Comparison of ENCODE assay signal across 8 cellular contexts in genomic region chr9:27033815-27034403, GRCh38. TPM values are rescaled to one million over a fixed set of nuclear protein-coding genes. Genes with fewer than 3 reads are reported as not detected.
A peak's percentile ranks its signal among the peaks of the same experiment; 100 is the strongest.
DNase-seq lines count a peak whose midpoint lies in the region; ATAC-seq and TF ChIP-seq lines count a peak whose summit lies in the region.

No MANE protein-coding gene starts in this region.

- H3K9me3 Mint-ChIP-seq in activated CD8-positive, alpha-beta T cell treated with anti-CD3 and anti-CD28 coated beads, Interleukin-2, amount 10 ng/mL, durations not matched to agents 7 days and 5 days (ENCODE audit: insufficient read depth): no peaks in the 10 kb centered on the region
- H3K9me3 Mint-ChIP-seq in nephron (no peaks in the 10 kb centered on the region), type B pancreatic cell (no peaks in the 10 kb centered on the region)

- H3K4me1 Mint-ChIP-seq in activated CD8-positive, alpha-beta T cell treated with anti-CD3 and anti-CD28 coated beads, Interleukin-2, amount 10 ng/mL, durations not matched to agents 7 days and 5 days (ENCODE audit: low read depth): no peaks in the 10 kb centered on the region
- no peaks in the 10 kb centered on the region for H3K4me1 Mint-ChIP-seq in nephron
- H3K4me1 Mint-ChIP-seq in type B pancreatic cell (ENCODE audit: unreplicated experiment): no peaks in the 10 kb centered on the region

- H3K9me3 ChIP-seq in esophagus muscularis mucosa: no peaks in the 10 kb centered on the region

- CTCF ChIA-PET in activated CD8-positive, alpha-beta T cell treated with anti-CD3 and anti-CD28 coated beads, Interleukin-2, amount 10 ng/mL, durations not matched to agents 7 days and 5 days (lab: Charles Lee): no interaction called here

- H3K4me1 ChIP-seq in esophagus muscularis mucosa: no peaks in the 10 kb centered on the region

- no peaks in the 10 kb centered on the region for H3K36me3 Mint-ChIP-seq in activated CD8-positive, alpha-beta T cell treated with anti-CD3 and anti-CD28 coated beads, Interleukin-2, amount 10 ng/mL, durations not matched to agents 7 days and 5 days (ENCODE audit: low read depth)
- H3K36me3 Mint-ChIP-seq in nephron (ENCODE audit: low read depth): peaks cover 8% of the 10 kb centered on the region
- peaks cover 9% of the 10 kb centered on the region for H3K36me3 Mint-ChIP-seq in type B pancreatic cell

- TF ChIP-seq CTCF in esophagus muscularis mucosa (IDR thresholded peaks at IDR 0.05): peak; percentile 80 to 88 (median 85)
- peak; percentile 79 to 88 (median 80) for TF ChIP-seq CTCF in nephron (IDR thresholded peaks at IDR 0.05; ENCODE audit: unreplicated experiment in 3 of 3)
- peak; percentile 88 for TF ChIP-seq CTCF in type B pancreatic cell (conservative IDR thresholded peaks at IDR 0.05)

- POLR2A ChIA-PET in activated CD8-positive, alpha-beta T cell treated with anti-CD3 and anti-CD28 coated beads, Interleukin-2, amount 10 ng/mL, durations not matched to agents 7 days and 5 days (lab: Charles Lee): no interaction called here

- no peak overlapping the region for H3K27ac ChIP-seq in esophagus muscularis mucosa (replicated peaks in 1 of 4)

- H3K27ac Mint-ChIP-seq in activated CD8-positive, alpha-beta T cell treated with anti-CD3 and anti-CD28 coated beads, Interleukin-2, amount 10 ng/mL, durations not matched to agents 7 days and 5 days: no peak overlapping the region
- H3K27ac Mint-ChIP-seq in nephron: no peak overlapping the region
- H3K27ac Mint-ChIP-seq in type B pancreatic cell: no peak overlapping the region

- ATAC-seq in GM18858 (IDR thresholded peaks at IDR 0.05; ENCODE audit: unreplicated experiment): peak; percentile 82
- ATAC-seq in HG03060 (IDR thresholded peaks at IDR 0.05; ENCODE audit: low read depth, unreplicated experiment): peak; percentile 74
- no peak for ATAC-seq in activated CD8-positive, alpha-beta T cell treated with anti-CD3 and anti-CD28 coated beads, Interleukin-2, amount 10 ng/mL, durations not matched to agents 7 days and 5 days

- H3K36me3 ChIP-seq in esophagus muscularis mucosa: peaks cover 4 to 31% (median 10%) of the 10 kb centered on the region in 4 donors

- TF ChIP-seq EP300 in esophagus muscularis mucosa (IDR thresholded peaks at IDR 0.05): no peak

- no peaks in the 10 kb centered on the region for H3K27me3 ChIP-seq in esophagus muscularis mucosa

- intact Hi-C loops in esophagus muscularis mucosa (cut with DNase I): loop anchor here (2.0 to 10.0 kb wide), 2 partner anchors 171 to 243 kb away; no protein-coding TSS in a partner anchor

- no peak overlapping the region for H3K4me3 Mint-ChIP-seq in activated CD8-positive, alpha-beta T cell treated with anti-CD3 and anti-CD28 coated beads, Interleukin-2, amount 10 ng/mL, durations not matched to agents 7 days and 5 days
- H3K4me3 Mint-ChIP-seq in nephron: no peak overlapping the region
- no peak overlapping the region for H3K4me3 Mint-ChIP-seq in type B pancreatic cell

- no peaks in the 10 kb centered on the region for H3K27me3 Mint-ChIP-seq in activated CD8-positive, alpha-beta T cell treated with anti-CD3 and anti-CD28 coated beads, Interleukin-2, amount 10 ng/mL, durations not matched to agents 7 days and 5 days (ENCODE audit: low read depth)
- H3K27me3 Mint-ChIP-seq in nephron (ENCODE audit: low read depth): no peaks in the 10 kb centered on the region
- H3K27me3 Mint-ChIP-seq in type B pancreatic cell: no peaks in the 10 kb centered on the region

- DNase-seq in CD1c-positive myeloid dendritic cell (ENCODE audit: extremely low spot score): peak; percentile 58
- peak; percentile 12 for DNase-seq in NCI-H345 (lab: John Stamatoyannopoulos, UW)
- peak; percentile 66 for DNase-seq in activated CD8-positive, alpha-beta T cell treated with anti-CD3 and anti-CD28 coated beads, Interleukin-2, amount 10 ng/mL, durations not matched to agents 7 days and 5 days
- no peak for DNase-seq in esophagus muscularis mucosa (ENCODE audit: extremely low spot score)
- DNase-seq in type B pancreatic cell (ENCODE audit: extremely low spot score, unreplicated experiment): no peak

- 10% methylated on average over 4 of the region's 4 CpGs for WGBS in esophagus muscularis mucosa

- TF ChIP-seq POLR2A in esophagus muscularis mucosa (IDR thresholded peaks at IDR 0.05; ENCODE audit: low read depth): no peak

- H3K4me3 ChIP-seq in esophagus muscularis mucosa: no peak overlapping the region

RNA-seq across cellular contexts. Expression of gene LRRC19, which starts 28.4 kb away (rescaled TPM):
- total RNA-seq in activated CD8-positive, alpha-beta T cell treated with anti-CD3 and anti-CD28 coated beads, Interleukin-2, amount 10 ng/mL, durations not matched to agents 7 days and 5 days: not detected
- total RNA-seq in esophagus muscularis mucosa: not detected
- total RNA-seq in type B pancreatic cell (ENCODE audit: low replicate concordance): 0.29 and 0.74 TPM in 2 replicates

Comparison
In these comparisons a context has a peak if more than half of its experiments do, and no peak if none do; other contexts are left out.
1. DNase-seq: peak in CD1c-positive myeloid dendritic cell (single experiment), NCI-H345 (single experiment) and activated CD8-positive, alpha-beta T cell treated with anti-CD3 and anti-CD28 coated beads, Interleukin-2, amount 10 ng/mL, durations not matched to agents 7 days and 5 days (single experiment); none in esophagus muscularis mucosa (single experiment) and type B pancreatic cell (single experiment).
2. Peak in every context shown above with its lines, with median percentiles within 50 percentile points of each other: CTCF ChIP-seq.